ENCODE assay signal across 1 cellular context in the genomic region with DNA sequence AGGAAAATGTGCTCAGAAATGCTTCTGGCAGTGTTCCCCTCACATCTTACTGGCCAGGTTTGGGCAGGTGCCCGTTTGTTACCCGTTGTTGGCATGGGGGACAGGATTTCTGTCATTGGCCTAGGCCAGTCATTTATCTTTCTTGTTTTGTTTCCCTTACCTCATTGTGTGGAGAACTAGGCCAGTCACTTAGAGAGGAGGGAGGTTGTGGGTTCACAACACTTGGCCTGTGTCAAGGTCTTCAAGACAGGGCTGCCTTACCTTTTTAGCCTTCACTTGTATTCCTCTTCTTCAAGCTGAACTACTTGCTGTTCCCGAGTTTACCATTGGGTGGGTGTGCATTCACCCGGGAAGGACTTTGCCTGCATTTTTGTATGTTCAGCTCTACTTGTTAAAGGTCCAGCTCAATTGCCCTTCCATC.
TF ChIP-seq lines count a peak whose summit lies in the region.

No MANE protein-coding gene starts in this region.

TF ChIP-seq in HepG2, 621 proteins besides CTCF, POLR2A, EP300 and RAD21 (continued from another document):
- TF ChIP-seq ELF4 (CRISPR knock-in tag; IDR thresholded peaks at IDR 0.05; ENCODE audit: borderline replicate concordance) (no peak), SMC3 (IDR thresholded peaks at IDR 0.05; ENCODE audit: low read length) (0 out of 2 replicates have a peak, but pooled peaks have one; percentile 7)
